Comparison of ENCODE assay signal across 24 cellular contexts in genomic region chr13:20074956-20075355, GRCh38.
"Had no signal": no experiment of that assay in that cellular context is flagged by ENCODE, and none has a peak within 500 bp of the region (broad histone marks: within the 10 kb centered on the region; RNA-seq: fewer than 3 reads in every experiment).

No MANE protein-coding gene starts in this region.

- H3K4me3 Mint-ChIP-seq: activated T-cell treated with anti-CD3 and anti-CD28 coated beads, Interleukin-2, amount 50 U/mL, for 24 hours; immature natural killer cell; naive B cell; nephron progenitor cell; T-cell had no signal

- DNase-seq: activated CD4-positive, alpha-beta T cell treated with anti-CD3 and anti-CD28 coated beads for 4 hours; activated CD4-positive, alpha-beta T cell treated with anti-CD3 and anti-CD28 coated beads, Interleukin-2, amount 50 U/mL, for 4 hours; activated CD8-positive, alpha-beta memory T cell treated with anti-CD3 and anti-CD28 coated beads, Interleukin-2, amount 50 U/mL, for 48 hours; activated gamma-delta T cell; activated naive CD4-positive, alpha-beta T cell treated with anti-CD3 and anti-CD28 coated beads, Interleukin-2, amount 50 U/mL, for 16 hours; activated T-cell treated with anti-CD3 and anti-CD28 coated beads, Interleukin-2, amount 50 U/mL, for 24 hours; amygdala; cerebellar nuclear complex; hippocampal formation; immature natural killer cell; kidney; left lung; naive B cell; nephron progenitor cell; ovary; psoas muscle; stimulated activated CD4-positive, alpha-beta T cell treated with anti-CD3 and anti-CD28 coated beads, Interleukin-15, amount 100 ng/mL, for 24 hours; stimulated activated naive CD4-positive, alpha-beta T cell; T-cell; tibial artery had no signal

- H3K27ac ChIP-seq: breast epithelium, left lung, neutrophil, ovary, psoas muscle, suprapubic skin, tibial artery had no signal

- H3K9me3 Mint-ChIP-seq: activated T-cell treated with anti-CD3 and anti-CD28 coated beads, Interleukin-2, amount 50 U/mL, for 24 hours; immature natural killer cell; naive B cell; nephron progenitor cell; T-cell had no signal

- H3K4me1 Mint-ChIP-seq: nephron progenitor cell had no signal

- H3K36me3 ChIP-seq: breast epithelium, ovary had no signal

- H3K4me3 ChIP-seq: breast epithelium, coronary artery, left lung, ovary, psoas muscle, suprapubic skin, tibial artery had no signal

- ATAC-seq: psoas muscle, T-cell had no signal

- H3K4me1 ChIP-seq: breast epithelium, left lung, suprapubic skin, tibial artery had no signal

- H3K27me3 Mint-ChIP-seq: activated T-cell treated with anti-CD3 and anti-CD28 coated beads, Interleukin-2, amount 50 U/mL, for 24 hours; naive B cell; T-cell had no signal

- H3K9me3 ChIP-seq: breast epithelium, left lung, neutrophil, ovary, psoas muscle, suprapubic skin, tibial artery had no signal

- H3K27ac Mint-ChIP-seq: activated T-cell treated with anti-CD3 and anti-CD28 coated beads, Interleukin-2, amount 50 U/mL, for 24 hours; nephron progenitor cell had no signal

- H3K27me3 ChIP-seq: breast epithelium, left lung, neutrophil, ovary, suprapubic skin, tibial artery had no signal
